Comparison of ENCODE assay signal across 1 cellular context in the genomic region with DNA sequence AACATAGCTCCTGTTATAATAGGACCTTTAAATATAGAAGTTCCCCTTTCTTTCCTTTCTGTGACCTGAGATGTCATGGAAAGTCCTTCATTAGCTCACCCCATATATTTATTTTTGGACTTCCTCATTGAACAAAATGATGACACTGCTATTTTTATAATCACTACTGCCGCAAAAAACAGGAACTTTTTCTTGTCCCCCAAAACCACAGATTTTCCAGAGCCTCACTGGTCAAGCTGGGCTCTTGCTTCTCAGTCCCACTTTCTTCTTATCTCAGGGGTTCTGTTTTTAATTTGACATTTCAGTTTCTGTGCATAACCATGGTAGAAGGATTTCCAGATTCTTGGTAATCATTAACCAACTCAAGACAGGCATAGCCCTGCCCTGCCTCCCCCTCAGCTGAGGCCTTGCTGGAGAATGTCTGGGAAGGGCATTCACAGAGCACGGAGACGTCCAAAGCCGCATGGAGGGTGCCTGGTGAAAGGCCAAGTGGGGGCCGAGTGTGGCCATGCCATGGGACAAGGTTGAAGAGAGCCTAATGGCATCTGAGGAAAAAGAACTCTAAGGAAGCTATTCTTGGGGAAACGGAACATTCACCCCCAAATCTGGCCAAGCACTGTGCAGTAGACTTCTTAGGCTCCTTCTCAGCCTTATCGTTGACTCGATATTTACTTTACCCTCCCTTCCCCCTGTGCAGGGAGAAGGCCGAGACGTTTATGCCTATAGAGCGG.
TF ChIP-seq lines count a peak whose summit lies in the region.

No MANE protein-coding gene starts in this region.

TF ChIP-seq in K562, 482 proteins besides CTCF, POLR2A, EP300 and RAD21 (continues in another document):
- TF ChIP-seq, protein P1, sequence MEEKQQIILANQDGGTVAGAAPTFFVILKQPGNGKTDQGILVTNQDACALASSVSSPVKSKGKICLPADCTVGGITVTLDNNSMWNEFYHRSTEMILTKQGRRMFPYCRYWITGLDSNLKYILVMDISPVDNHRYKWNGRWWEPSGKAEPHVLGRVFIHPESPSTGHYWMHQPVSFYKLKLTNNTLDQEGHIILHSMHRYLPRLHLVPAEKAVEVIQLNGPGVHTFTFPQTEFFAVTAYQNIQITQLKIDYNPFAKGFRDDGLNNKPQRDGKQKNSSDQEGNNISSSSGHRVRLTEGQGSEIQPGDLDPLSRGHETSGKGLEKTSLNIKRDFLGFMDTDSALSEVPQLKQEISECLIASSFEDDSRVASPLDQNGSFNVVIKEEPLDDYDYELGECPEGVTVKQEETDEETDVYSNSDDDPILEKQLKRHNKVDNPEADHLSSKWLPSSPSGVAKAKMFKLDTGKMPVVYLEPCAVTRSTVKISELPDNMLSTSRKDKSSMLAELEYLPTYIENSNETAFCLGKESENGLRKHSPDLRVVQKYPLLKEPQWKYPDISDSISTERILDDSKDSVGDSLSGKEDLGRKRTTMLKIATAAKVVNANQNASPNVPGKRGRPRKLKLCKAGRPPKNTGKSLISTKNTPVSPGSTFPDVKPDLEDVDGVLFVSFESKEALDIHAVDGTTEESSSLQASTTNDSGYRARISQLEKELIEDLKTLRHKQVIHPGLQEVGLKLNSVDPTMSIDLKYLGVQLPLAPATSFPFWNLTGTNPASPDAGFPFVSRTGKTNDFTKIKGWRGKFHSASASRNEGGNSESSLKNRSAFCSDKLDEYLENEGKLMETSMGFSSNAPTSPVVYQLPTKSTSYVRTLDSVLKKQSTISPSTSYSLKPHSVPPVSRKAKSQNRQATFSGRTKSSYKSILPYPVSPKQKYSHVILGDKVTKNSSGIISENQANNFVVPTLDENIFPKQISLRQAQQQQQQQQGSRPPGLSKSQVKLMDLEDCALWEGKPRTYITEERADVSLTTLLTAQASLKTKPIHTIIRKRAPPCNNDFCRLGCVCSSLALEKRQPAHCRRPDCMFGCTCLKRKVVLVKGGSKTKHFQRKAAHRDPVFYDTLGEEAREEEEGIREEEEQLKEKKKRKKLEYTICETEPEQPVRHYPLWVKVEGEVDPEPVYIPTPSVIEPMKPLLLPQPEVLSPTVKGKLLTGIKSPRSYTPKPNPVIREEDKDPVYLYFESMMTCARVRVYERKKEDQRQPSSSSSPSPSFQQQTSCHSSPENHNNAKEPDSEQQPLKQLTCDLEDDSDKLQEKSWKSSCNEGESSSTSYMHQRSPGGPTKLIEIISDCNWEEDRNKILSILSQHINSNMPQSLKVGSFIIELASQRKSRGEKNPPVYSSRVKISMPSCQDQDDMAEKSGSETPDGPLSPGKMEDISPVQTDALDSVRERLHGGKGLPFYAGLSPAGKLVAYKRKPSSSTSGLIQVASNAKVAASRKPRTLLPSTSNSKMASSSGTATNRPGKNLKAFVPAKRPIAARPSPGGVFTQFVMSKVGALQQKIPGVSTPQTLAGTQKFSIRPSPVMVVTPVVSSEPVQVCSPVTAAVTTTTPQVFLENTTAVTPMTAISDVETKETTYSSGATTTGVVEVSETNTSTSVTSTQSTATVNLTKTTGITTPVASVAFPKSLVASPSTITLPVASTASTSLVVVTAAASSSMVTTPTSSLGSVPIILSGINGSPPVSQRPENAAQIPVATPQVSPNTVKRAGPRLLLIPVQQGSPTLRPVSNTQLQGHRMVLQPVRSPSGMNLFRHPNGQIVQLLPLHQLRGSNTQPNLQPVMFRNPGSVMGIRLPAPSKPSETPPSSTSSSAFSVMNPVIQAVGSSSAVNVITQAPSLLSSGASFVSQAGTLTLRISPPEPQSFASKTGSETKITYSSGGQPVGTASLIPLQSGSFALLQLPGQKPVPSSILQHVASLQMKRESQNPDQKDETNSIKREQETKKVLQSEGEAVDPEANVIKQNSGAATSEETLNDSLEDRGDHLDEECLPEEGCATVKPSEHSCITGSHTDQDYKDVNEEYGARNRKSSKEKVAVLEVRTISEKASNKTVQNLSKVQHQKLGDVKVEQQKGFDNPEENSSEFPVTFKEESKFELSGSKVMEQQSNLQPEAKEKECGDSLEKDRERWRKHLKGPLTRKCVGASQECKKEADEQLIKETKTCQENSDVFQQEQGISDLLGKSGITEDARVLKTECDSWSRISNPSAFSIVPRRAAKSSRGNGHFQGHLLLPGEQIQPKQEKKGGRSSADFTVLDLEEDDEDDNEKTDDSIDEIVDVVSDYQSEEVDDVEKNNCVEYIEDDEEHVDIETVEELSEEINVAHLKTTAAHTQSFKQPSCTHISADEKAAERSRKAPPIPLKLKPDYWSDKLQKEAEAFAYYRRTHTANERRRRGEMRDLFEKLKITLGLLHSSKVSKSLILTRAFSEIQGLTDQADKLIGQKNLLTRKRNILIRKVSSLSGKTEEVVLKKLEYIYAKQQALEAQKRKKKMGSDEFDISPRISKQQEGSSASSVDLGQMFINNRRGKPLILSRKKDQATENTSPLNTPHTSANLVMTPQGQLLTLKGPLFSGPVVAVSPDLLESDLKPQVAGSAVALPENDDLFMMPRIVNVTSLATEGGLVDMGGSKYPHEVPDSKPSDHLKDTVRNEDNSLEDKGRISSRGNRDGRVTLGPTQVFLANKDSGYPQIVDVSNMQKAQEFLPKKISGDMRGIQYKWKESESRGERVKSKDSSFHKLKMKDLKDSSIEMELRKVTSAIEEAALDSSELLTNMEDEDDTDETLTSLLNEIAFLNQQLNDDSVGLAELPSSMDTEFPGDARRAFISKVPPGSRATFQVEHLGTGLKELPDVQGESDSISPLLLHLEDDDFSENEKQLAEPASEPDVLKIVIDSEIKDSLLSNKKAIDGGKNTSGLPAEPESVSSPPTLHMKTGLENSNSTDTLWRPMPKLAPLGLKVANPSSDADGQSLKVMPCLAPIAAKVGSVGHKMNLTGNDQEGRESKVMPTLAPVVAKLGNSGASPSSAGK (IDR thresholded peaks at IDR 0.05), result no peak
- TF ChIP-seq, protein P2, sequence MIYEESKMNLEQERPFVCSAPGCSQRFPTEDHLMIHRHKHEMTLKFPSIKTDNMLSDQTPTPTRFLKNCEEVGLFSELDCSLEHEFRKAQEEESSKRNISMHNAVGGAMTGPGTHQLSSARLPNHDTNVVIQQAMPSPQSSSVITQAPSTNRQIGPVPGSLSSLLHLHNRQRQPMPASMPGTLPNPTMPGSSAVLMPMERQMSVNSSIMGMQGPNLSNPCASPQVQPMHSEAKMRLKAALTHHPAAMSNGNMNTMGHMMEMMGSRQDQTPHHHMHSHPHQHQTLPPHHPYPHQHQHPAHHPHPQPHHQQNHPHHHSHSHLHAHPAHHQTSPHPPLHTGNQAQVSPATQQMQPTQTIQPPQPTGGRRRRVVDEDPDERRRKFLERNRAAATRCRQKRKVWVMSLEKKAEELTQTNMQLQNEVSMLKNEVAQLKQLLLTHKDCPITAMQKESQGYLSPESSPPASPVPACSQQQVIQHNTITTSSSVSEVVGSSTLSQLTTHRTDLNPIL (CRISPR knock-in tag; IDR thresholded peaks at IDR 0.05), result no peak
- TF ChIP-seq, protein P3, sequence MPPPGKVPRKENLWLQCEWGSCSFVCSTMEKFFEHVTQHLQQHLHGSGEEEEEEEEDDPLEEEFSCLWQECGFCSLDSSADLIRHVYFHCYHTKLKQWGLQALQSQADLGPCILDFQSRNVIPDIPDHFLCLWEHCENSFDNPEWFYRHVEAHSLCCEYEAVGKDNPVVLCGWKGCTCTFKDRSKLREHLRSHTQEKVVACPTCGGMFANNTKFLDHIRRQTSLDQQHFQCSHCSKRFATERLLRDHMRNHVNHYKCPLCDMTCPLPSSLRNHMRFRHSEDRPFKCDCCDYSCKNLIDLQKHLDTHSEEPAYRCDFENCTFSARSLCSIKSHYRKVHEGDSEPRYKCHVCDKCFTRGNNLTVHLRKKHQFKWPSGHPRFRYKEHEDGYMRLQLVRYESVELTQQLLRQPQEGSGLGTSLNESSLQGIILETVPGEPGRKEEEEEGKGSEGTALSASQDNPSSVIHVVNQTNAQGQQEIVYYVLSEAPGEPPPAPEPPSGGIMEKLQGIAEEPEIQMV (tag; conservative IDR thresholded peaks at IDR 0.05; ENCODE audit: low read depth), result no peak
- no peak for TF ChIP-seq TCFL5 (CRISPR knock-in tag; conservative IDR thresholded peaks at IDR 0.05)
- TF ChIP-seq MAFG (tag; conservative IDR thresholded peaks at IDR 0.05), result peak; percentile 84
- no peak for TF ChIP-seq RFX1 (IDR thresholded peaks at IDR 0.05)
- no peak for TF ChIP-seq ESRRA (IDR thresholded peaks at IDR 0.05; ENCODE audit: borderline replicate concordance, low read depth)
- TF ChIP-seq SUPT5H (IDR thresholded peaks at IDR 0.05), result no peak
- TF ChIP-seq, protein P4, sequence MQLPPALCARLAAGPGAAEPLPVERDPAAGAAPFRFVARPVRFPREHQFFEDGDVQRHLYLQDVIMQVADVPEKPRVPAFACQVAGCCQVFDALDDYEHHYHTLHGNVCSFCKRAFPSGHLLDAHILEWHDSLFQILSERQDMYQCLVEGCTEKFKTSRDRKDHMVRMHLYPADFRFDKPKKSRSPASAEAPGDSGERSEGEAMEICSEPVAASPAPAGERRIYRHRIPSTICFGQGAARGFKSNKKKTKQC (CRISPR knock-in tag; IDR thresholded peaks at IDR 0.05), result no peak
- no peak for TF ChIP-seq ELF2 (CRISPR knock-in tag; IDR thresholded peaks at IDR 0.05)
- TF ChIP-seq RBM39 (optimal IDR thresholded peaks at IDR 0.05; ENCODE audit: low read depth, low read length), result no peak
- TF ChIP-seq, protein P5, sequence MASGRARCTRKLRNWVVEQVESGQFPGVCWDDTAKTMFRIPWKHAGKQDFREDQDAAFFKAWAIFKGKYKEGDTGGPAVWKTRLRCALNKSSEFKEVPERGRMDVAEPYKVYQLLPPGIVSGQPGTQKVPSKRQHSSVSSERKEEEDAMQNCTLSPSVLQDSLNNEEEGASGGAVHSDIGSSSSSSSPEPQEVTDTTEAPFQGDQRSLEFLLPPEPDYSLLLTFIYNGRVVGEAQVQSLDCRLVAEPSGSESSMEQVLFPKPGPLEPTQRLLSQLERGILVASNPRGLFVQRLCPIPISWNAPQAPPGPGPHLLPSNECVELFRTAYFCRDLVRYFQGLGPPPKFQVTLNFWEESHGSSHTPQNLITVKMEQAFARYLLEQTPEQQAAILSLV (tag; IDR thresholded peaks at IDR 0.05), result no peak
- TF ChIP-seq ZNF408 (CRISPR knock-in tag; IDR thresholded peaks at IDR 0.05; ENCODE audit: low read depth), result no peak
- TF ChIP-seq TBP (optimal IDR thresholded peaks at IDR 0.05; ENCODE audit: low read depth, low read length), result no peak
- no peak for TF ChIP-seq ILF3 (IDR thresholded peaks at IDR 0.05; ENCODE audit: borderline replicate concordance)
- TF ChIP-seq, protein P6, sequence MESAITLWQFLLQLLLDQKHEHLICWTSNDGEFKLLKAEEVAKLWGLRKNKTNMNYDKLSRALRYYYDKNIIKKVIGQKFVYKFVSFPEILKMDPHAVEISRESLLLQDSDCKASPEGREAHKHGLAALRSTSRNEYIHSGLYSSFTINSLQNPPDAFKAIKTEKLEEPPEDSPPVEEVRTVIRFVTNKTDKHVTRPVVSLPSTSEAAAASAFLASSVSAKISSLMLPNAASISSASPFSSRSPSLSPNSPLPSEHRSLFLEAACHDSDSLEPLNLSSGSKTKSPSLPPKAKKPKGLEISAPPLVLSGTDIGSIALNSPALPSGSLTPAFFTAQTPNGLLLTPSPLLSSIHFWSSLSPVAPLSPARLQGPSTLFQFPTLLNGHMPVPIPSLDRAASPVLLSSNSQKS (CRISPR knock-in tag; IDR thresholded peaks at IDR 0.05), result no peak
- TF ChIP-seq NR1H2 (CRISPR knock-in tag; IDR thresholded peaks at IDR 0.05), result no peak
- TF ChIP-seq MEF2D (tag; conservative IDR thresholded peaks at IDR 0.05; ENCODE audit: low read depth), result peak; percentile 70; the same call in 1 of the 2 replicates
- TF ChIP-seq, protein P7, sequence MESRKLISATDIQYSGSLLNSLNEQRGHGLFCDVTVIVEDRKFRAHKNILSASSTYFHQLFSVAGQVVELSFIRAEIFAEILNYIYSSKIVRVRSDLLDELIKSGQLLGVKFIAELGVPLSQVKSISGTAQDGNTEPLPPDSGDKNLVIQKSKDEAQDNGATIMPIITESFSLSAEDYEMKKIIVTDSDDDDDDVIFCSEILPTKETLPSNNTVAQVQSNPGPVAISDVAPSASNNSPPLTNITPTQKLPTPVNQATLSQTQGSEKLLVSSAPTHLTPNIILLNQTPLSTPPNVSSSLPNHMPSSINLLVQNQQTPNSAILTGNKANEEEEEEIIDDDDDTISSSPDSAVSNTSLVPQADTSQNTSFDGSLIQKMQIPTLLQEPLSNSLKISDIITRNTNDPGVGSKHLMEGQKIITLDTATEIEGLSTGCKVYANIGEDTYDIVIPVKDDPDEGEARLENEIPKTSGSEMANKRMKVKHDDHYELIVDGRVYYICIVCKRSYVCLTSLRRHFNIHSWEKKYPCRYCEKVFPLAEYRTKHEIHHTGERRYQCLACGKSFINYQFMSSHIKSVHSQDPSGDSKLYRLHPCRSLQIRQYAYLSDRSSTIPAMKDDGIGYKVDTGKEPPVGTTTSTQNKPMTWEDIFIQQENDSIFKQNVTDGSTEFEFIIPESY (CRISPR knock-in tag; IDR thresholded peaks at IDR 0.05), result no peak
- peak; percentile 17; the same call in 1 of the 2 replicates for TF ChIP-seq SPI1 (IDR thresholded peaks at IDR 0.05; ENCODE audit: borderline replicate concordance, low read depth, low read length)
- TF ChIP-seq, protein P8, sequence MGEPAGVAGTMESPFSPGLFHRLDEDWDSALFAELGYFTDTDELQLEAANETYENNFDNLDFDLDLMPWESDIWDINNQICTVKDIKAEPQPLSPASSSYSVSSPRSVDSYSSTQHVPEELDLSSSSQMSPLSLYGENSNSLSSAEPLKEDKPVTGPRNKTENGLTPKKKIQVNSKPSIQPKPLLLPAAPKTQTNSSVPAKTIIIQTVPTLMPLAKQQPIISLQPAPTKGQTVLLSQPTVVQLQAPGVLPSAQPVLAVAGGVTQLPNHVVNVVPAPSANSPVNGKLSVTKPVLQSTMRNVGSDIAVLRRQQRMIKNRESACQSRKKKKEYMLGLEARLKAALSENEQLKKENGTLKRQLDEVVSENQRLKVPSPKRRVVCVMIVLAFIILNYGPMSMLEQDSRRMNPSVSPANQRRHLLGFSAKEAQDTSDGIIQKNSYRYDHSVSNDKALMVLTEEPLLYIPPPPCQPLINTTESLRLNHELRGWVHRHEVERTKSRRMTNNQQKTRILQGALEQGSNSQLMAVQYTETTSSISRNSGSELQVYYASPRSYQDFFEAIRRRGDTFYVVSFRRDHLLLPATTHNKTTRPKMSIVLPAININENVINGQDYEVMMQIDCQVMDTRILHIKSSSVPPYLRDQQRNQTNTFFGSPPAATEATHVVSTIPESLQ (CRISPR knock-in tag; IDR thresholded peaks at IDR 0.05), result no peak
- TF ChIP-seq, protein P9, sequence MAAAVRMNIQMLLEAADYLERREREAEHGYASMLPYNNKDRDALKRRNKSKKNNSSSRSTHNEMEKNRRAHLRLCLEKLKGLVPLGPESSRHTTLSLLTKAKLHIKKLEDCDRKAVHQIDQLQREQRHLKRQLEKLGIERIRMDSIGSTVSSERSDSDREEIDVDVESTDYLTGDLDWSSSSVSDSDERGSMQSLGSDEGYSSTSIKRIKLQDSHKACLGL (CRISPR knock-in tag; IDR thresholded peaks at IDR 0.05; ENCODE audit: borderline replicate concordance, poor library complexity, severe bottlenecking), result no peak
- no peak for TF ChIP-seq ZBTB1 (CRISPR knock-in tag; IDR thresholded peaks at IDR 0.05; ENCODE audit: borderline replicate concordance, low read depth)
- no peak for TF ChIP-seq BRF1 (IDR thresholded peaks at IDR 0.05; ENCODE audit: borderline replicate concordance, extremely low read depth, insufficient read length)
- TF ChIP-seq ZBTB17 (CRISPR knock-in tag; IDR thresholded peaks at IDR 0.05), result no peak
- peak; percentile 94 for TF ChIP-seq MAFF (IDR thresholded peaks at IDR 0.05; ENCODE audit: low read length)
- TF ChIP-seq MAFK (IDR thresholded peaks at IDR 0.05; ENCODE audit: low read length), result peak; percentile 94
- no peak for TF ChIP-seq CC2D1A (IDR thresholded peaks at IDR 0.05)
- TF ChIP-seq PHTF2 (CRISPR knock-in tag; IDR thresholded peaks at IDR 0.05), result no peak
- TF ChIP-seq ZNF134 (CRISPR knock-in tag; conservative IDR thresholded peaks at IDR 0.05), result no peak
- TF ChIP-seq STAT5A (IDR thresholded peaks at IDR 0.05; ENCODE audit: borderline replicate concordance, low read length), result no peak
- no peak for TF ChIP-seq ATF7 (IDR thresholded peaks at IDR 0.05)
- no peak for TF ChIP-seq DNMT1 (IDR thresholded peaks at IDR 0.05)
- TF ChIP-seq PCBP2 (IDR thresholded peaks at IDR 0.05; ENCODE audit: low read depth, low read length, poor library complexity, severe bottlenecking), result no peak
- no peak for TF ChIP-seq ZNF121 (CRISPR knock-in tag; conservative IDR thresholded peaks at IDR 0.05)
- TF ChIP-seq ZNF232 (CRISPR knock-in tag; IDR thresholded peaks at IDR 0.05), result no peak
